8 cellular contexts compared by ENCODE assay signal in genomic region chr19:2613507-2614295, GRCh38.
A peak's percentile ranks its signal among the peaks of the same experiment; 100 is the strongest.
DNase-seq lines count a peak whose midpoint lies in the region; ATAC-seq, FAIRE-seq and TF ChIP-seq lines count a peak whose summit lies in the region.

No MANE protein-coding gene starts in this region.

- TF ChIP-seq POLR2A in K562 (conservative IDR thresholded peaks at IDR 0.05), result no peak

- H3K27ac ChIP-seq in K562 (ENCODE audit: extremely low read depth, low read depth, low read length), result no peak overlapping the region

- no peak overlapping the region for H3K4me2 ChIP-seq in K562 (ENCODE audit: insufficient read depth, low read length)

- H3K9ac ChIP-seq in K562 (ENCODE audit: insufficient read depth in 1 of 2, low read depth in 2 of 2, low read length in 2 of 2), result no peak overlapping the region

- intact Hi-C loops in K562 (cut with micrococcal nuclease) (loop anchor here (5.0 to 10.0 kb wide), 3 partner anchors 219 to 459 kb away; partner anchors contain the start of gene AP3D1), left colon (cut with DNase I, micrococcal nuclease) (loop anchor here in 1 of 2 donors (5.0 kb wide), 1 partner anchor 36 kb away; no protein-coding TSS in a partner anchor)

- H3K9me1 ChIP-seq in K562 (ENCODE audit: control insufficient read depth, insufficient read depth, low read length), result no peaks in the 10 kb centered on the region

- peaks cover 9 to 49% of the 10 kb centered on the region in 2 experiments; a peak in 4 of 5 replicates for H3K27me3 ChIP-seq in K562 (ENCODE audit: control insufficient read depth in 2 of 2, insufficient read depth in 2 of 2, low read length in 2 of 2)

- TF ChIP-seq EP300 in K562 (IDR thresholded peaks at IDR 0.05; ENCODE audit: low read length), result no peak

- DNase-seq in SHP77 (lab: John Stamatoyannopoulos, UW) (peak; percentile 38 to 40), SHP77 treated with DMSO at 0.1 percent for 48 hours (lab: John Stamatoyannopoulos, UW) (no peak), T-helper 2 cell (peak; percentile 33 to 61 (median 40)), K562 (ENCODE audit: extremely low read depth in 1 of 4, low spot score in 3 of 4) (peak; percentile 52 to 71 (median 68)), left colon (peak in 1 of 2 donors; percentile 46), midbrain (lab: John Stamatoyannopoulos, UW) (no peak)
- DNase-seq in stimulated activated naive CD4-positive, alpha-beta T cell treated with Interleukin-2 at 50 U/mL for 16 hours (lab: John Stamatoyannopoulos, UW), result peak; percentile 45

- peaks cover 2% of the 10 kb centered on the region; the same call in 1 of the 2 replicates for H3K9me3 ChIP-seq in K562 (replicated peaks; ENCODE audit: control insufficient read depth, insufficient read depth, low read depth, low read length)

- 0 out of 2 replicates have a peak, but pooled peaks cover 4% of the 10 kb centered on the region for H4K20me1 ChIP-seq in K562 (replicated peaks; ENCODE audit: control insufficient read depth, insufficient read depth, low read length)

- peak; percentile 46 for FAIRE-seq in K562 (lab: Jason Lieb, UNC)

- no peak overlapping the region for H2AFZ ChIP-seq in K562 (ENCODE audit: low read depth, low read length)

- peak in 1 of 2 experiments; percentile 64; a peak in 2 of 4 replicates for TF ChIP-seq RAD21 in K562 (CRISPR knock-in tag; conservative IDR thresholded peaks at IDR 0.05 in 1 of 2, IDR thresholded peaks at IDR 0.05 in 1 of 2)

- POLR2A ChIA-PET in K562 (lab: Yijun Ruan, JAX), result interaction anchor here (0.6 to 2.3 kb wide), 4 partner anchors 14 to 336 kb away, joined by 3 to 9 read pairs (median 3); partner anchors contain the start of gene GADD45B

- CTCF ChIA-PET in K562 (lab: Yijun Ruan, JAX; ENCODE audit: low intra/inter-chr PET ratio), result no interaction called here

- no TSS peak for BruUV-seq in K562 (replicated peaks; lab: Mats Ljungman, UMichigan)

- no peaks in the 10 kb centered on the region for H3K36me3 ChIP-seq in K562 (ENCODE audit: control insufficient read depth, insufficient read depth, low read length)

- peak; percentile 79 for ATAC-seq in K562
- ATAC-seq in left colon, result peak; percentile 49
- ATAC-seq in GM21717 (IDR thresholded peaks at IDR 0.05; ENCODE audit: unreplicated experiment), result no peak

- WGBS in K562 (ENCODE audit: insufficient coverage, low coverage, missing lambda C conversion rate), result 7% methylated on average over 27 of the region's 28 CpGs

- H3K4me3 ChIP-seq in K562, result no peak overlapping the region

- in situ Hi-C loops in K562 (cut with MboI), result loop anchor here (5.0 kb wide), 1 partner anchor 141 kb away; no protein-coding TSS in a partner anchor

- no peaks in the 10 kb centered on the region for H3K79me2 ChIP-seq in K562 (ENCODE audit: control insufficient read depth, insufficient read depth, low read length)

- peak; percentile 76 to 90 (median 81) for TF ChIP-seq CTCF in K562 (IDR thresholded peaks at IDR 0.05 in 2 of 3, conservative IDR thresholded peaks at IDR 0.05 in 1 of 3; ENCODE audit: insufficient read depth in 2 of 3, low read depth in 1 of 3, low read length in 3 of 3)

- peaks cover 0 to 17% of the 10 kb centered on the region in 2 experiments; a peak in 2 of 5 replicates for H3K4me1 ChIP-seq in K562 (replicated peaks in 1 of 2; ENCODE audit: control insufficient read depth in 2 of 2, insufficient read depth in 2 of 2, low read length in 2 of 2)

TF ChIP-seq in K562, 482 proteins besides CTCF, POLR2A, EP300 and RAD21 (continues in another document):
- no peak for TF ChIP-seq MEF2D (tag; conservative IDR thresholded peaks at IDR 0.05; ENCODE audit: low read depth)
- TF ChIP-seq YY1 (IDR thresholded peaks at IDR 0.05; ENCODE audit: borderline replicate concordance in 1 of 3, control insufficient read depth in 1 of 3, extremely low read depth in 1 of 3, insufficient read depth in 3 of 3, insufficient read length in 1 of 3, insufficient replicate concordance in 2 of 3, low read depth in 1 of 3, low read length in 2 of 3), result peak in 1 of 3 experiments; percentile 39
- TF ChIP-seq ATF6 (CRISPR knock-in tag; IDR thresholded peaks at IDR 0.05), result no peak
- TF ChIP-seq KLF6 (CRISPR knock-in tag; IDR thresholded peaks at IDR 0.05; ENCODE audit: borderline replicate concordance), result no peak
- TF ChIP-seq ARID4B (CRISPR knock-in tag; IDR thresholded peaks at IDR 0.05), result no peak
- TF ChIP-seq SMC3 (conservative IDR thresholded peaks at IDR 0.05; ENCODE audit: insufficient read depth, low read depth, low read length), result 0 out of 2 replicates have a peak, but pooled peaks have one; percentile 36
- TF ChIP-seq STAG1 (CRISPR knock-in tag; IDR thresholded peaks at IDR 0.05; ENCODE audit: borderline replicate concordance), result peak; percentile 57; the same call in 1 of the 2 replicates
- TF ChIP-seq EGR1 (conservative IDR thresholded peaks at IDR 0.05), result 0 out of 2 replicates have a peak, but pooled peaks have one; percentile 5
- TF ChIP-seq, protein P1, sequence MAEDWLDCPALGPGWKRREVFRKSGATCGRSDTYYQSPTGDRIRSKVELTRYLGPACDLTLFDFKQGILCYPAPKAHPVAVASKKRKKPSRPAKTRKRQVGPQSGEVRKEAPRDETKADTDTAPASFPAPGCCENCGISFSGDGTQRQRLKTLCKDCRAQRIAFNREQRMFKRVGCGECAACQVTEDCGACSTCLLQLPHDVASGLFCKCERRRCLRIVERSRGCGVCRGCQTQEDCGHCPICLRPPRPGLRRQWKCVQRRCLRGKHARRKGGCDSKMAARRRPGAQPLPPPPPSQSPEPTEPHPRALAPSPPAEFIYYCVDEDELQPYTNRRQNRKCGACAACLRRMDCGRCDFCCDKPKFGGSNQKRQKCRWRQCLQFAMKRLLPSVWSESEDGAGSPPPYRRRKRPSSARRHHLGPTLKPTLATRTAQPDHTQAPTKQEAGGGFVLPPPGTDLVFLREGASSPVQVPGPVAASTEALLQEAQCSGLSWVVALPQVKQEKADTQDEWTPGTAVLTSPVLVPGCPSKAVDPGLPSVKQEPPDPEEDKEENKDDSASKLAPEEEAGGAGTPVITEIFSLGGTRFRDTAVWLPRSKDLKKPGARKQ (CRISPR knock-in tag; IDR thresholded peaks at IDR 0.05), result no peak
- peak; percentile 35; the same call in 1 of the 2 replicates for TF ChIP-seq KLF16 (IDR thresholded peaks at IDR 0.05)
- TF ChIP-seq, protein P2, sequence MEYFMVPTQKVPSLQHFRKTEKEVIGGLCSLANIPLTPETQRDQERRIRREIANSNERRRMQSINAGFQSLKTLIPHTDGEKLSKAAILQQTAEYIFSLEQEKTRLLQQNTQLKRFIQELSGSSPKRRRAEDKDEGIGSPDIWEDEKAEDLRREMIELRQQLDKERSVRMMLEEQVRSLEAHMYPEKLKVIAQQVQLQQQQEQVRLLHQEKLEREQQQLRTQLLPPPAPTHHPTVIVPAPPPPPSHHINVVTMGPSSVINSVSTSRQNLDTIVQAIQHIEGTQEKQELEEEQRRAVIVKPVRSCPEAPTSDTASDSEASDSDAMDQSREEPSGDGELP (CRISPR knock-in tag; IDR thresholded peaks at IDR 0.05; ENCODE audit: borderline replicate concordance), result peak; percentile 18; the same call in 1 of the 2 replicates

Comparison
In these comparisons a context has a peak if more than half of its experiments do, and no peak if none do; other contexts are left out.
1. DNase-seq: peak in SHP77 (2 of 2), T-helper 2 cell (5 of 5), K562 (4 of 4) and stimulated activated naive CD4-positive, alpha-beta T cell treated with Interleukin-2 at 50 U/mL for 16 hours (single experiment); none in SHP77 treated with DMSO at 0.1 percent for 48 hours (single experiment) and midbrain (single experiment).